ENCODE assay signal across 19 cellular contexts in the genomic region with DNA sequence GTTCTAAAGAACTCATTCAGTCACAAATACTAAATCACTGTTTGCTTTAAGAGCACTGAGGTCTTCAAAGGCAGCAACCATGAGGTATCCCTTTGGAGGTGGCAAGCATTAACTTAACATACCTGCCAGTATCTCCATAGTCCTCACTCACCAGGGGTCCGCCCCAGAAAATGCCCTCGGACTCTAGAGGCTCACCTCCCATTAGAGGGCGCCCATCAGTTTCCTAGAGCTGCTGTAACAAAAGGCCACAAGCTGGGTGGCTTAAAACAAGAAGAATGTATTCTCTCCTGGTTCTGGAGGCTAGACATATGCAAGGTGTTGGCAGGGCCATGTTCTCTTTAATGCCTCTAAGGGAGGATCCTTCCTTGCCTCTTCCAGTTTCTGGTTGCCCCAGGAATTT. TPM values are rescaled to one million over a fixed set of nuclear protein-coding genes. Genes with fewer than 3 reads are reported as not detected.
DNase-seq lines count a peak whose midpoint lies in the region; ATAC-seq and TF ChIP-seq lines count a peak whose summit lies in the region.
"Had no signal": no experiment of that assay in that cellular context is flagged by ENCODE, and none has a peak within 500 bp of the region (broad histone marks: within the 10 kb centered on the region; RNA-seq: fewer than 3 reads in every experiment).

No MANE protein-coding gene starts in this region.

- H3K27me3 Mint-ChIP-seq in neural progenitor cell (ENCODE audit: insufficient read depth, low read depth): peaks cover 2% of the 10 kb centered on the region
- no peaks in the 10 kb centered on the region for H3K27me3 Mint-ChIP-seq in activated naive CD8-positive, alpha-beta T cell treated with anti-CD3 and anti-CD28 coated beads for 36 hours
- H3K27me3 Mint-ChIP-seq in activated T-cell treated with anti-CD3 and anti-CD28 coated beads, Interleukin-2, amount 50 U/mL, for 72 hours (ENCODE audit: low read depth): no peaks in the 10 kb centered on the region
- H3K27me3 Mint-ChIP-seq: T-cell had no signal

- H3K79me2 ChIP-seq in Loucy (ENCODE audit: insufficient read depth, low read length) (no peaks in the 10 kb centered on the region), neural progenitor cell (ENCODE audit: low read depth) (no peaks in the 10 kb centered on the region)

- H4K20me1 ChIP-seq in Loucy (ENCODE audit: insufficient read depth, low read length, poor library complexity, severe bottlenecking) (no peaks in the 10 kb centered on the region), neural progenitor cell (ENCODE audit: low read depth) (no peaks in the 10 kb centered on the region)
- H4K20me1 ChIP-seq: BLaER1 treated with 17β-estradiol and CSF1 and Interleukin-3, amounts not matched to agents 10 nM and 100 nM had no signal

- H3K36me3 ChIP-seq in Loucy (ENCODE audit: insufficient read depth, low read length): no peaks in the 10 kb centered on the region
- H3K36me3 ChIP-seq in Panc1 (ENCODE audit: control insufficient read depth, insufficient read depth, low read length): no peaks in the 10 kb centered on the region
- H3K36me3 ChIP-seq in neural progenitor cell: no peaks in the 10 kb centered on the region
- H3K36me3 ChIP-seq: BLaER1 treated with 17β-estradiol and CSF1 and Interleukin-3, amounts not matched to agents 10 nM and 100 nM had no signal

- ATAC-seq in Panc1: no peak; the same call in 1 of the 2 replicates
- ATAC-seq in foreskin keratinocyte: no peak
- no peak for ATAC-seq in activated T-cell treated with anti-CD3 and anti-CD28 coated beads, Interleukin-2, amount 50 U/mL, for 72 hours (replicated peaks in 1 of 2)
- ATAC-seq: Right ventricle myocardium inferior, T-cell had no signal

- H3K4me1 Mint-ChIP-seq in neural progenitor cell: no peaks in the 10 kb centered on the region
- peaks cover 4% of the 10 kb centered on the region for H3K4me1 Mint-ChIP-seq in activated naive CD8-positive, alpha-beta T cell treated with anti-CD3 and anti-CD28 coated beads for 36 hours
- H3K4me1 Mint-ChIP-seq in activated T-cell treated with anti-CD3 and anti-CD28 coated beads, Interleukin-2, amount 50 U/mL, for 72 hours (ENCODE audit: low read depth): no peaks in the 10 kb centered on the region
- H3K4me1 Mint-ChIP-seq: CD8-positive, alpha-beta memory T cell; IgD-negative memory B cell had no signal

- peak; percentile 5 for DNase-seq in NCI-H82 (lab: John Stamatoyannopoulos, UW)
- DNase-seq in NCI-H82 treated with DMSO at 0.1 percent for 48 hours (lab: John Stamatoyannopoulos, UW; ENCODE audit: unreplicated experiment): no peak
- no peak for DNase-seq in Panc1 (ENCODE audit: low read depth, low spot score)
- no peak for DNase-seq in foreskin keratinocyte
- DNase-seq in neural progenitor cell (ENCODE audit: low spot score): no peak
- DNase-seq in activated naive CD8-positive, alpha-beta T cell treated with anti-CD3 and anti-CD28 coated beads for 36 hours: no peak
- no peak for DNase-seq in activated T-cell treated with anti-CD3 and anti-CD28 coated beads, Interleukin-2, amount 50 U/mL, for 72 hours
- DNase-seq: CD8-positive, alpha-beta memory T cell; DMS79 treated with DMSO at 0.1 percent for 48 hours; MV-4-11; NCI-H1436; NCI-H2081; NCI-H510A treated with DMSO at 0.1 percent for 48 hours; NK-92 treated with Interleukin-12 subunit alpha and Interleukin-12 subunit beta, amount 100 ng/mL, for 24 hours; T-cell had no signal

- H3K4me3 Mint-ChIP-seq in neural progenitor cell: no peak overlapping the region
- no peak overlapping the region for H3K4me3 Mint-ChIP-seq in activated naive CD8-positive, alpha-beta T cell treated with anti-CD3 and anti-CD28 coated beads for 36 hours
- H3K4me3 Mint-ChIP-seq in activated T-cell treated with anti-CD3 and anti-CD28 coated beads, Interleukin-2, amount 50 U/mL, for 72 hours: no peak overlapping the region
- H3K4me3 Mint-ChIP-seq: CD8-positive, alpha-beta memory T cell; IgD-negative memory B cell; T-cell had no signal

- no peaks in the 10 kb centered on the region for H3K9me3 ChIP-seq in Loucy (ENCODE audit: insufficient read depth, low read depth, low read length)
- no peaks in the 10 kb centered on the region for H3K9me3 ChIP-seq in Panc1 (ENCODE audit: control insufficient read depth, insufficient read depth, low read depth, low read length)
- no peaks in the 10 kb centered on the region for H3K9me3 ChIP-seq in neural progenitor cell (ENCODE audit: low read depth)
- H3K9me3 ChIP-seq: BLaER1 treated with 17β-estradiol and CSF1 and Interleukin-3, amounts not matched to agents 10 nM and 100 nM had no signal

- H3K36me3 Mint-ChIP-seq in neural progenitor cell: no peaks in the 10 kb centered on the region
- H3K36me3 Mint-ChIP-seq in activated naive CD8-positive, alpha-beta T cell treated with anti-CD3 and anti-CD28 coated beads for 36 hours: no peaks in the 10 kb centered on the region
- H3K36me3 Mint-ChIP-seq in activated T-cell treated with anti-CD3 and anti-CD28 coated beads, Interleukin-2, amount 50 U/mL, for 72 hours (ENCODE audit: insufficient read depth in 2 of 2): no peaks in the 10 kb centered on the region
- H3K36me3 Mint-ChIP-seq: CD8-positive, alpha-beta memory T cell; T-cell had no signal

- H3K9ac ChIP-seq in Loucy (ENCODE audit: low read depth, low read length, poor library complexity, severe bottlenecking): no peak overlapping the region
- no peak overlapping the region for H3K9ac ChIP-seq in neural progenitor cell
- H3K9ac ChIP-seq: BLaER1 treated with 17β-estradiol and CSF1 and Interleukin-3, amounts not matched to agents 10 nM and 100 nM had no signal

- TF ChIP-seq CTCF in Loucy (conservative IDR thresholded peaks at IDR 0.05; ENCODE audit: low read length) (peak; percentile 46), Panc1 (IDR thresholded peaks at IDR 0.05) (peak; percentile 44), foreskin keratinocyte (conservative IDR thresholded peaks at IDR 0.05) (peak; percentile 26), neural progenitor cell (IDR thresholded peaks at IDR 0.05) (no peak)

- H3K27me3 ChIP-seq in Loucy (ENCODE audit: insufficient read depth, low read length, poor library complexity, severe bottlenecking): no peaks in the 10 kb centered on the region
- no peaks in the 10 kb centered on the region for H3K27me3 ChIP-seq in Panc1 (ENCODE audit: control insufficient read depth, insufficient read depth, low read length)
- H3K27me3 ChIP-seq in foreskin keratinocyte: no peaks in the 10 kb centered on the region
- H3K27me3 ChIP-seq in neural progenitor cell: peaks cover 24% of the 10 kb centered on the region
- H3K27me3 ChIP-seq: BLaER1 treated with 17β-estradiol and CSF1 and Interleukin-3, amounts not matched to agents 10 nM and 100 nM had no signal

- H3F3A ChIP-seq in Loucy (ENCODE audit: low read depth) (no peaks in the 10 kb centered on the region), neural progenitor cell (ENCODE audit: low read depth) (no peaks in the 10 kb centered on the region)

- H3K9me2 ChIP-seq in Loucy (replicated peaks; ENCODE audit: low read depth, low read length): no peaks in the 10 kb centered on the region

- no peaks in the 10 kb centered on the region for H3K4me1 ChIP-seq in Loucy (ENCODE audit: insufficient read depth, low read length, poor library complexity, severe bottlenecking)
- H3K4me1 ChIP-seq in Panc1 (ENCODE audit: control insufficient read depth, insufficient read depth, low read length): no peaks in the 10 kb centered on the region
- no peaks in the 10 kb centered on the region for H3K4me1 ChIP-seq in foreskin keratinocyte
- no peaks in the 10 kb centered on the region for H3K4me1 ChIP-seq in neural progenitor cell
- H3K4me1 ChIP-seq: BLaER1 treated with 17β-estradiol and CSF1 and Interleukin-3, amounts not matched to agents 10 nM and 100 nM had no signal

- H2AFZ ChIP-seq in Loucy (ENCODE audit: low read length) (0 out of 2 replicates have a peak overlapping the region, but pooled peaks have one; percentile 39), neural progenitor cell (replicated peaks) (no peak overlapping the region)

- no TSS peak for BruUV-seq in Panc1 (replicated peaks; lab: Mats Ljungman, UMichigan)

- no peak overlapping the region for H3K27ac Mint-ChIP-seq in neural progenitor cell
- no peak overlapping the region for H3K27ac Mint-ChIP-seq in activated naive CD8-positive, alpha-beta T cell treated with anti-CD3 and anti-CD28 coated beads for 36 hours
- no peak overlapping the region for H3K27ac Mint-ChIP-seq in activated T-cell treated with anti-CD3 and anti-CD28 coated beads, Interleukin-2, amount 50 U/mL, for 72 hours
- H3K27ac Mint-ChIP-seq: CD8-positive, alpha-beta memory T cell; IgD-negative memory B cell; T-cell had no signal

- intact Hi-C loops in Panc1 (cut with micrococcal nuclease; ENCODE audit: unreplicated experiment): no loop called here

- no peak overlapping the region for H3K4me2 ChIP-seq in Loucy (ENCODE audit: low read depth, low read length, poor library complexity, severe bottlenecking)
- no peak overlapping the region for H3K4me2 ChIP-seq in neural progenitor cell
- H3K4me2 ChIP-seq: BLaER1 treated with 17β-estradiol and CSF1 and Interleukin-3, amounts not matched to agents 10 nM and 100 nM had no signal

- H3K4me3 ChIP-seq in Loucy (ENCODE audit: low read length, poor library complexity, severe bottlenecking) (no peak overlapping the region), Panc1 (ENCODE audit: low read depth in 2 of 2, low read length in 2 of 2) (no peak overlapping the region), neural progenitor cell (no peak overlapping the region)
- H3K4me3 ChIP-seq: BLaER1 treated with 17β-estradiol and CSF1 and Interleukin-3, amounts not matched to agents 10 nM and 100 nM had no signal

- H3K9me3 Mint-ChIP-seq in neural progenitor cell: no peaks in the 10 kb centered on the region
- H3K9me3 Mint-ChIP-seq in activated naive CD8-positive, alpha-beta T cell treated with anti-CD3 and anti-CD28 coated beads for 36 hours: no peaks in the 10 kb centered on the region
- H3K9me3 Mint-ChIP-seq in activated T-cell treated with anti-CD3 and anti-CD28 coated beads, Interleukin-2, amount 50 U/mL, for 72 hours: no peaks in the 10 kb centered on the region
- H3K9me3 Mint-ChIP-seq: CD8-positive, alpha-beta memory T cell; T-cell had no signal

- in situ Hi-C loops in Panc1 (cut with HindIII; ENCODE audit: low pct_unique_long_range_greater_than_20kb, low sequenced_read_pairs): no loop called here

- H3K27ac ChIP-seq in Panc1 (ENCODE audit: low read length) (no peak overlapping the region), foreskin keratinocyte (no peak overlapping the region), neural progenitor cell (no peak overlapping the region)
- H3K27ac ChIP-seq: BLaER1 treated with 17β-estradiol and CSF1 and Interleukin-3, amounts not matched to agents 10 nM and 100 nM had no signal

- POLR2A ChIA-PET in Panc1 (lab: Charles Lee): interaction anchor here (0.5 kb wide), 2 partner anchors 117 to 1913 kb away, joined by 3 to 4 read pairs; no protein-coding TSS in a partner anchor

- CTCF ChIA-PET in Panc1 (lab: Charles Lee): no interaction called here

RNA-seq across cellular contexts. Expression of a gene that starts 12.0 kb away (rescaled TPM):
- total RNA-seq in Panc1 (2021; ENCODE audit: unreplicated experiment): 21.2 TPM
- 9.6 TPM for polyA plus RNA-seq in Panc1 (2012; ENCODE audit: insufficient read length)
- total RNA-seq in foreskin keratinocyte: 16.4 and 16.6 TPM in 2 replicates
- 4.4 and 5.1 TPM in 2 replicates for polyA plus RNA-seq in foreskin keratinocyte
- total RNA-seq in neural progenitor cell (ENCODE audit: low replicate concordance): 50.8 and 71.7 TPM in 2 replicates
- 10 to 100 TPM; 19.7 to 20.9 TPM for total RNA-seq in activated naive CD8-positive, alpha-beta T cell treated with anti-CD3 and anti-CD28 coated beads for 36 hours
- total RNA-seq in activated T-cell treated with anti-CD3 and anti-CD28 coated beads, Interleukin-2, amount 50 U/mL, for 72 hours: 10 to 100 TPM; 18.1 to 18.2 TPM
